26 cellular contexts compared by ENCODE assay signal in the genomic region with DNA sequence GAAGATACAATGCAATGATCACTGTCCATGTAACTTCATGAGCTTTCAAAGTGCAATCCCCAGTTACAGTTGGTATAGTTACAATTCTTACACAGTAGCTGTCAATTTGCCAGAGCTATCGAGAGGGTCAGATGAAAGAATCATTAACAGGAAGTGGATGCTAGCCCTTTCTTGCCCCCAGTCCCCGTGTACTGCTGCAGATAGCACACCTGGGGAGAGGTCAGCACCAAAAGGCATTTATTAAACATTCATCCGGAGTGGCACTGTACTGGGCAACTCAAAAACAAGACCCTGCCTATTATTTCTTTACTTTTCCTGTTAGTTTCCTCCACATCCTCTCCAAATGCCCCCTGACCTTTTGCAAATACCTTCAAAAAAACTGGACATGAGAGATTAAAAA. TPM values are rescaled to one million over a fixed set of nuclear protein-coding genes. Genes with fewer than 3 reads are reported as not detected.
DNase-seq lines count a peak whose midpoint lies in the region; ATAC-seq, FAIRE-seq and TF ChIP-seq lines count a peak whose summit lies in the region.
"Had no signal": no experiment of that assay in that cellular context is flagged by ENCODE, and none has a peak within 500 bp of the region (broad histone marks: within the 10 kb centered on the region; RNA-seq: fewer than 3 reads in every experiment).

No MANE protein-coding gene starts in this region.

- H3K9ac ChIP-seq in BLaER1 (no peak overlapping the region), HepG2 (ENCODE audit: insufficient read depth, low read depth, low read length) (no peak overlapping the region)
- H3K9ac ChIP-seq: GM23248 had no signal

- no peak overlapping the region for H3K4me3 Mint-ChIP-seq in activated naive CD8-positive, alpha-beta T cell treated with anti-CD3 and anti-CD28 coated beads, Interleukin-2, amount 50 U/mL, for 24 hours
- H3K4me3 Mint-ChIP-seq in activated T-helper 2 cell treated with anti-CD3 and anti-CD28 coated beads, Interferon-gamma antibody, Interleukin-2, Interleukin-4, amounts not matched to agents 10 μg/mL and 5 μg/mL and 100 μg/mL, durations not matched to agents 14 hours and 24 hours and 36 hours (ENCODE audit: low read depth), result no peak overlapping the region
- H3K4me3 Mint-ChIP-seq: CD4-positive, alpha-beta memory T cell had no signal

- no peaks in the 10 kb centered on the region for H3K27me3 ChIP-seq in BLaER1
- no peaks in the 10 kb centered on the region for H3K27me3 ChIP-seq in HepG2 (ENCODE audit: control insufficient read depth in 1 of 2, insufficient read depth in 2 of 2, low read length in 2 of 2)
- no peaks in the 10 kb centered on the region for H3K27me3 ChIP-seq in small intestine (ENCODE audit: control insufficient read depth in 2 of 2, insufficient read depth in 2 of 2, low read length in 2 of 2)
- H3K27me3 ChIP-seq: BE2C had no signal

- in situ Hi-C loops in HepG2 (cut with HindIII; ENCODE audit: extremely low pct_ligation_motif_present, low pct_unique_long_range_greater_than_20kb), result no loop called here

- H3K36me3 Mint-ChIP-seq in activated naive CD8-positive, alpha-beta T cell treated with anti-CD3 and anti-CD28 coated beads, Interleukin-2, amount 50 U/mL, for 24 hours (ENCODE audit: low read depth), result no peaks in the 10 kb centered on the region
- H3K36me3 Mint-ChIP-seq in activated T-helper 2 cell treated with anti-CD3 and anti-CD28 coated beads, Interferon-gamma antibody, Interleukin-2, Interleukin-4, amounts not matched to agents 10 μg/mL and 5 μg/mL and 100 μg/mL, durations not matched to agents 14 hours and 24 hours and 36 hours (ENCODE audit: low read depth), result no peaks in the 10 kb centered on the region
- H3K36me3 Mint-ChIP-seq: CD4-positive, alpha-beta memory T cell had no signal

- H3K4me3 ChIP-seq in BLaER1, result no peak overlapping the region
- H3K4me3 ChIP-seq in HepG2 (replicated peaks in 1 of 3; ENCODE audit: insufficient read depth in 1 of 3, low read depth in 2 of 3, low read length in 3 of 3), result no peak overlapping the region
- no peak overlapping the region for H3K4me3 ChIP-seq in small intestine (ENCODE audit: low read depth in 1 of 2, low read length in 2 of 2)
- H3K4me3 ChIP-seq: GM23248 had no signal

- CTCF ChIA-PET in HepG2 (lab: Yijun Ruan, JAX; ENCODE audit: low intra/inter-chr PET ratio, low total read pairs), result no interaction called here

- H3K27ac ChIP-seq in BLaER1 (0 out of 2 replicates have a peak overlapping the region, but pooled peaks have one; percentile 15), HepG2 (ENCODE audit: extremely low read length, insufficient read depth, low read length) (no peak overlapping the region), small intestine (ENCODE audit: low read depth in 1 of 2, low read length in 1 of 2) (no peak overlapping the region)
- H3K27ac ChIP-seq: 22Rv1, GM23248 had no signal

- FAIRE-seq in HepG2 (lab: Jason Lieb, UNC) (no peak), small intestine (lab: Jason Lieb, UNC) (no peak)
- FAIRE-seq: A204.1, GM12891, GM18507, H1 had no signal

- H3K27me3 Mint-ChIP-seq in activated naive CD8-positive, alpha-beta T cell treated with anti-CD3 and anti-CD28 coated beads, Interleukin-2, amount 50 U/mL, for 24 hours, result no peaks in the 10 kb centered on the region
- H3K27me3 Mint-ChIP-seq in activated T-helper 2 cell treated with anti-CD3 and anti-CD28 coated beads, Interferon-gamma antibody, Interleukin-2, Interleukin-4, amounts not matched to agents 10 μg/mL and 5 μg/mL and 100 μg/mL, durations not matched to agents 14 hours and 24 hours and 36 hours (ENCODE audit: low read depth), result no peaks in the 10 kb centered on the region
- H3K27me3 Mint-ChIP-seq: CD4-positive, alpha-beta memory T cell had no signal

- H2AFZ ChIP-seq in HepG2 (ENCODE audit: low read length), result no peak overlapping the region
- H2AFZ ChIP-seq: GM23248 had no signal

- ATAC-seq in HepG2, result no peak; the same call in 2 of the 3 replicates
- no peak for ATAC-seq in activated naive CD8-positive, alpha-beta T cell treated with anti-CD3 and anti-CD28 coated beads, Interleukin-2, amount 50 U/mL, for 24 hours

- TF ChIP-seq CTCF in HepG2 (CRISPR knock-in tag; IDR thresholded peaks at IDR 0.05), result no peak

- WGBS in HepG2 (ENCODE audit: low lambda C conversion rate), result 2% methylated on average over 3 of the region's 3 CpGs
- WGBS in small intestine, 3 donors, result 44 to 61% (median 45%) methylated on average over 3 of the region's 3 CpGs

- POLR2A ChIA-PET in HepG2 (lab: Yijun Ruan, JAX), result no interaction called here

- H3K36me3 ChIP-seq in BLaER1 (0 out of 2 replicates have a peak, but pooled peaks cover 10% of the 10 kb centered on the region), HepG2 (replicated peaks in 1 of 2; ENCODE audit: control insufficient read depth in 1 of 2, insufficient read depth in 2 of 2, low read length in 2 of 2) (no peaks in the 10 kb centered on the region), small intestine (ENCODE audit: control insufficient read depth in 2 of 2, insufficient read depth in 2 of 2, low read length in 2 of 2) (no peaks in the 10 kb centered on the region)
- H3K36me3 ChIP-seq: BE2C had no signal

- no peak overlapping the region for H3K27ac Mint-ChIP-seq in activated naive CD8-positive, alpha-beta T cell treated with anti-CD3 and anti-CD28 coated beads, Interleukin-2, amount 50 U/mL, for 24 hours
- no peak overlapping the region for H3K27ac Mint-ChIP-seq in activated T-helper 2 cell treated with anti-CD3 and anti-CD28 coated beads, Interferon-gamma antibody, Interleukin-2, Interleukin-4, amounts not matched to agents 10 μg/mL and 5 μg/mL and 100 μg/mL, durations not matched to agents 14 hours and 24 hours and 36 hours
- H3K27ac Mint-ChIP-seq: CD4-positive, alpha-beta memory T cell had no signal

- DNase-seq in dermis blood vessel endothelial cell, result peak; percentile 51
- peak; percentile 18 for DNase-seq in HepG2 (ENCODE audit: low spot score)
- DNase-seq in pulmonary artery endothelial cell (ENCODE audit: low read depth, low spot score), result peak; percentile 37
- no peak for DNase-seq in activated naive CD8-positive, alpha-beta T cell treated with anti-CD3 and anti-CD28 coated beads, Interleukin-2, amount 50 U/mL, for 24 hours
- DNase-seq in small intestine, result no peak
- DNase-seq in activated T-helper 2 cell treated with anti-CD3 and anti-CD28 coated beads, Interferon-gamma antibody, Interleukin-2, Interleukin-4, amounts not matched to agents 10 μg/mL and 5 μg/mL and 100 μg/mL, durations not matched to agents 14 hours and 24 hours and 36 hours (ENCODE audit: low spot score), result no peak
- no peak for DNase-seq in NK-92 treated with Interleukin-12 subunit alpha and Interleukin-12 subunit beta, amount 100 ng/mL, for 24 hours (lab: John Stamatoyannopoulos, UW)
- DNase-seq: AML-193; BE2C; C1 segment of cervical spinal cord; Calu3; CD4-positive, alpha-beta memory T cell; COR-L47; DMS53; DMS79 treated with DMSO at 0.1 percent for 48 hours; GF-D8; GM23248; H7; HCEC 1CT had no signal

- H3K79me2 ChIP-seq in HepG2 (ENCODE audit: insufficient read depth, low read length), result no peaks in the 10 kb centered on the region

- TF ChIP-seq RAD21 in HepG2 (CRISPR knock-in tag; IDR thresholded peaks at IDR 0.05), result no peak

- H3K4me2 ChIP-seq in BLaER1 (no peak overlapping the region), HepG2 (ENCODE audit: low read depth, low read length) (no peak overlapping the region)

- no peaks in the 10 kb centered on the region for H3K4me1 Mint-ChIP-seq in activated naive CD8-positive, alpha-beta T cell treated with anti-CD3 and anti-CD28 coated beads, Interleukin-2, amount 50 U/mL, for 24 hours
- H3K4me1 Mint-ChIP-seq in activated T-helper 2 cell treated with anti-CD3 and anti-CD28 coated beads, Interferon-gamma antibody, Interleukin-2, Interleukin-4, amounts not matched to agents 10 μg/mL and 5 μg/mL and 100 μg/mL, durations not matched to agents 14 hours and 24 hours and 36 hours (ENCODE audit: low read depth), result no peaks in the 10 kb centered on the region
- H3K4me1 Mint-ChIP-seq: CD4-positive, alpha-beta memory T cell had no signal

- no TSS peak for BruUV-seq in HepG2 (replicated peaks; lab: Mats Ljungman, UMichigan)

- H3K9me3 ChIP-seq in BLaER1 (no peaks in the 10 kb centered on the region; the same call in 1 of the 2 replicates), HepG2 (ENCODE audit: low read length) (no peaks in the 10 kb centered on the region), small intestine (ENCODE audit: control insufficient read depth, low read depth) (no peaks in the 10 kb centered on the region)
- H3K9me3 ChIP-seq: BE2C had no signal

- no peak for TF ChIP-seq EP300 in HepG2 (IDR thresholded peaks at IDR 0.05; ENCODE audit: low read depth in 2 of 2, low read length in 2 of 2)
- TF ChIP-seq EP300 in HepG2 (CRISPR knock-in tag; IDR thresholded peaks at IDR 0.05; ENCODE audit: borderline replicate concordance), result no peak

- H4K20me1 ChIP-seq in BLaER1 (no peaks in the 10 kb centered on the region), HepG2 (ENCODE audit: insufficient read depth, low read length) (no peaks in the 10 kb centered on the region)

- intact Hi-C loops in HepG2 (cut with micrococcal nuclease; ENCODE audit: unreplicated experiment), result no loop called here
- intact Hi-C loops in activated T-helper 2 cell treated with anti-CD3 and anti-CD28 coated beads, Interferon-gamma antibody, Interleukin-2, Interleukin-4, amounts not matched to agents 10 μg/mL and 5 μg/mL and 100 μg/mL, durations not matched to agents 14 hours and 24 hours and 36 hours (cut with micrococcal nuclease), result no loop called here

- H3K9me3 Mint-ChIP-seq in activated naive CD8-positive, alpha-beta T cell treated with anti-CD3 and anti-CD28 coated beads, Interleukin-2, amount 50 U/mL, for 24 hours, result no peaks in the 10 kb centered on the region
- H3K9me3 Mint-ChIP-seq in activated T-helper 2 cell treated with anti-CD3 and anti-CD28 coated beads, Interferon-gamma antibody, Interleukin-2, Interleukin-4, amounts not matched to agents 10 μg/mL and 5 μg/mL and 100 μg/mL, durations not matched to agents 14 hours and 24 hours and 36 hours, result no peaks in the 10 kb centered on the region

- TF ChIP-seq POLR2A in HepG2 (IDR thresholded peaks at IDR 0.05; ENCODE audit: insufficient read depth in 1 of 2, low read depth in 2 of 2, low read length in 2 of 2), result no peak

- H3K4me1 ChIP-seq in BLaER1 (peaks cover 41% of the 10 kb centered on the region), HepG2 (ENCODE audit: insufficient read depth, low read length) (peaks cover 23% of the 10 kb centered on the region), small intestine (ENCODE audit: control insufficient read depth in 2 of 2, insufficient read depth in 1 of 2, low read depth in 1 of 2, low read length in 1 of 2) (no peaks in the 10 kb centered on the region)
- H3K4me1 ChIP-seq: BE2C had no signal

RNA-seq across cellular contexts. Expression of a gene that starts 47.7 kb away (rescaled TPM):
- total RNA-seq in dermis blood vessel endothelial cell (0.28 TPM in 1 of 2 replicates, not detected in the other), HepG2 (2016; rRNA removed; fragmentation: Illumina TruSeq; extraction: Trizol) (not detected in 2 replicates), pulmonary artery endothelial cell (not detected in 2 replicates)
- not detected in 2 replicates for total RNA-seq in HepG2 (2016; cell fraction: cytosol; rRNA removed; fragmentation: Illumina TruSeq; extraction: Trizol; ENCODE audit: low read depth)
- total RNA-seq in HepG2 (2016; cell fraction: insoluble cytoplasmic fraction; rRNA removed; fragmentation: Illumina TruSeq; extraction: Trizol), result not detected in 2 replicates
- not detected in 2 replicates for total RNA-seq in HepG2 (2016; cell fraction: membrane; rRNA removed; fragmentation: Illumina TruSeq; extraction: Trizol)
- not detected in 2 replicates for total RNA-seq in HepG2 (2016; cell fraction: nucleus; rRNA removed; fragmentation: Illumina TruSeq; extraction: Trizol)
- polyA plus RNA-seq in HepG2 (2011; rRNA removed) (0.04 TPM in 1 of 2 replicates, not detected in the other), small intestine (10 to 100 TPM in 1 of 3 donors, 1 to 10 TPM in 1, not detected in 1; 1.6 to 15.6 TPM)
- polyA plus RNA-seq in HepG2 (2011; cell fraction: cytosol; rRNA removed), result 0.13 and 0.20 TPM in 2 replicates
- 0.14 and 0.37 TPM in 2 replicates for polyA plus RNA-seq in HepG2 (2011; cell fraction: nucleus; rRNA removed)
- polyA plus RNA-seq in HepG2 (2012), result 0.47 and 0.85 TPM in 2 replicates
- not detected in 2 replicates for polyA plus RNA-seq in HepG2 (2016; cell fraction: cytosol; fragmentation: Illumina TruSeq; extraction: Trizol; ENCODE audit: low read depth)
- not detected in 2 replicates for polyA plus RNA-seq in HepG2 (2016; cell fraction: insoluble cytoplasmic fraction; fragmentation: Illumina TruSeq; extraction: Trizol; ENCODE audit: low read depth)
- not detected in 2 replicates for polyA plus RNA-seq in HepG2 (2016; cell fraction: membrane; fragmentation: Illumina TruSeq; extraction: Trizol; ENCODE audit: low read depth)
- polyA plus RNA-seq in HepG2 (2016; cell fraction: nucleus; fragmentation: Illumina TruSeq; extraction: Trizol; ENCODE audit: insufficient read depth, low read depth), result not detected in 2 replicates
- not detected in 2 replicates for polyA minus RNA-seq in HepG2 (2011; rRNA and poly(A)+ RNA removed; ENCODE audit: low replicate concordance)
- polyA minus RNA-seq in HepG2 (2011; cell fraction: cytosol; rRNA and poly(A)+ RNA removed), result 0.53 TPM in 1 of 2 replicates, not detected in the other
- polyA minus RNA-seq in HepG2 (2011; cell fraction: nucleus; rRNA and poly(A)+ RNA removed), result not detected in 2 replicates
- total RNA-seq in activated T-helper 2 cell treated with anti-CD3 and anti-CD28 coated beads, Interferon-gamma antibody, Interleukin-2, Interleukin-4, amounts not matched to agents 10 μg/mL and 5 μg/mL and 100 μg/mL, durations not matched to agents 14 hours and 24 hours and 36 hours, result not detected in 2 replicates
- total RNA-seq: CD4-positive, alpha-beta memory T cell; G401 had no signal
- polyA plus RNA-seq: CD4-positive, alpha-beta memory T cell had no signal

Comparison
In these comparisons a context has a peak if more than half of its experiments do, and no peak if none do; other contexts are left out.
1. DNase-seq: peak in dermis blood vessel endothelial cell (single experiment), HepG2 (single experiment) and pulmonary artery endothelial cell (single experiment); none in activated naive CD8-positive, alpha-beta T cell treated with anti-CD3 and anti-CD28 coated beads, Interleukin-2, amount 50 U/mL, for 24 hours (single experiment), small intestine (single experiment), activated T-helper 2 cell treated with anti-CD3 and anti-CD28 coated beads, Interferon-gamma antibody, Interleukin-2, Interleukin-4, amounts not matched to agents 10 μg/mL and 5 μg/mL and 100 μg/mL, durations not matched to agents 14 hours and 24 hours and 36 hours (single experiment) and NK-92 treated with Interleukin-12 subunit alpha and Interleukin-12 subunit beta, amount 100 ng/mL, for 24 hours (single experiment).